ENCODE assay signal across 1 cellular context in genomic region chr19:1837625-1838105, GRCh38.
TF ChIP-seq lines count a peak whose summit lies in the region.

No MANE protein-coding gene starts in this region.

TF ChIP-seq in HepG2, 621 proteins besides CTCF, POLR2A, EP300 and RAD21 (continued from another document and continues in another):
- TF ChIP-seq ZNF407 (CRISPR knock-in tag; IDR thresholded peaks at IDR 0.05; ENCODE audit: not compliant biosample characterization) (no peak), POLR2G (IDR thresholded peaks at IDR 0.05; ENCODE audit: low read depth, low read length) (no peak), ZBTB20 (CRISPR knock-in tag; IDR thresholded peaks at IDR 0.05; ENCODE audit: borderline replicate concordance, low read depth) (no peak), PITX1 (CRISPR knock-in tag; IDR thresholded peaks at IDR 0.05) (peak; percentile 67), CCAR2 (optimal IDR thresholded peaks at IDR 0.05; ENCODE audit: low read depth, low read length) (no peak), RXRB (CRISPR knock-in tag; IDR thresholded peaks at IDR 0.05; ENCODE audit: borderline replicate concordance) (peak; percentile 63; the same call in 1 of the 2 replicates), GLMP (CRISPR knock-in tag; IDR thresholded peaks at IDR 0.05; ENCODE audit: borderline replicate concordance) (no peak), NFE2L2 (IDR thresholded peaks at IDR 0.05; ENCODE audit: low read length) (no peak), RXRA (CRISPR knock-in tag; IDR thresholded peaks at IDR 0.05) (peak; percentile 51), REL (CRISPR knock-in tag; conservative IDR thresholded peaks at IDR 0.05) (no peak), ZNF562 (CRISPR knock-in tag; IDR thresholded peaks at IDR 0.05; ENCODE audit: borderline replicate concordance) (no peak), NONO (IDR thresholded peaks at IDR 0.05) (no peak), NONO (CRISPR knock-in tag; conservative IDR thresholded peaks at IDR 0.05) (no peak), ZBTB7B (CRISPR knock-in tag; IDR thresholded peaks at IDR 0.05) (peak; percentile 83), PAXIP1 (CRISPR knock-in tag; conservative IDR thresholded peaks at IDR 0.05) (no peak; the same call in none of the 2 replicates), ZNF660 (CRISPR knock-in tag; IDR thresholded peaks at IDR 0.05; ENCODE audit: borderline replicate concordance, low read depth) (no peak), HOXA3 (CRISPR knock-in tag; IDR thresholded peaks at IDR 0.05) (0 out of 2 replicates have a peak, but pooled peaks have one; percentile 33), ZNF598 (CRISPR knock-in tag; IDR thresholded peaks at IDR 0.05; ENCODE audit: borderline replicate concordance) (peak; percentile 67; the same call in 1 of the 2 replicates), DRAP1 (CRISPR knock-in tag; IDR thresholded peaks at IDR 0.05) (no peak), SRY (CRISPR knock-in tag; IDR thresholded peaks at IDR 0.05) (no peak), POGK (CRISPR knock-in tag; conservative IDR thresholded peaks at IDR 0.05) (0 out of 2 replicates have a peak, but pooled peaks have one; percentile 23), ATF1 (CRISPR knock-in tag; IDR thresholded peaks at IDR 0.05) (no peak), BORCS8-MEF2B (CRISPR knock-in tag; IDR thresholded peaks at IDR 0.05) (peak; percentile 27; the same call in 1 of the 2 replicates), ZNF256 (CRISPR knock-in tag; conservative IDR thresholded peaks at IDR 0.05) (no peak), HINFP (CRISPR knock-in tag; IDR thresholded peaks at IDR 0.05; ENCODE audit: low read depth) (no peak), ARID4A (CRISPR knock-in tag; IDR thresholded peaks at IDR 0.05; ENCODE audit: borderline replicate concordance) (peak; percentile 51; the same call in 1 of the 2 replicates)
